Comparison of ENCODE assay signal across 1 cellular context in the genomic region with DNA sequence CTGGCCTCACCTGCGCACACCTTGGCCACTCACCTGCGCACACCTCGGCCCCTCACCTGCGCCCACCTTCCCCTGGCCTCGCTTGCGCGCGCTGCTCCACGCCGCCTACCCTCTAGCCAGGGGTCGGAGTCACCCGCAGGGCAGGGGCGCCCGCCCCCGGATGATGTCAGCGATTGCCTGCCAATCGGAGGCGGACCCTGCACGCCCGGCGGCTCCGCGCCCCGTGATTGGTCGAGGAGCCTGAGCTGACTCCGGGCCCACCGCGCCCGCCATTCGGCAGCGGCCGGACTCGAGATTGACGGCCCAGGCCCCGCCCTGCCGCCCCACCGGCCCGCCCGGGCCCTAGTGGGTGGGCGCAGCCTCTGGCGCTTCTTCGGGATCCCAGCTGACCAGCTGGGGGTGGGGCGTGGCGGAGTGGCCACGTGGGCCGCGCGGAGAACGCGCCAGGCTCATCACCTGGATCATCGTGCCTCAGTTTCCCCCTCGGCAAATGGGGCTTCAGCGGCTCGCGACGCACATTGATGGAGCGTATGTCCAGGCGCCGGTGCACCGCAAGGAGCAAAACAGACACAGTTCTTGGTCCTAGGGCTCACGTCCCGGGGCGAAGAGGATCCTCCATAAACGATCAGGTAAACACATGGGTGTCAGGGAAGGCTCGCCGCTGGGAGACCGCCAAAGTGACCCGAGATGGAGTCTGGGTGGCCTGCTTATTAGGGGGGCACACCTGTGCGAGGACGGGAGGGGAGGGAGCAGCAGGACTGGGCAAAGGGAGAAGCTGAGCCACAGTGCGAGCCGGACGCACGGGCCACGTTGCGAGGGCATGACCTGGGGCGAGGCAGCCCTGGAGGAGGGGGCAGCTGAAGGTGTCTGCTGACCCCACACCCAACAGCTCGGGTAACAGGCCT.
A peak's percentile ranks its signal among the peaks of the same experiment; 100 is the strongest.
TF ChIP-seq lines count a peak whose summit lies in the region.

A gene with protein sequence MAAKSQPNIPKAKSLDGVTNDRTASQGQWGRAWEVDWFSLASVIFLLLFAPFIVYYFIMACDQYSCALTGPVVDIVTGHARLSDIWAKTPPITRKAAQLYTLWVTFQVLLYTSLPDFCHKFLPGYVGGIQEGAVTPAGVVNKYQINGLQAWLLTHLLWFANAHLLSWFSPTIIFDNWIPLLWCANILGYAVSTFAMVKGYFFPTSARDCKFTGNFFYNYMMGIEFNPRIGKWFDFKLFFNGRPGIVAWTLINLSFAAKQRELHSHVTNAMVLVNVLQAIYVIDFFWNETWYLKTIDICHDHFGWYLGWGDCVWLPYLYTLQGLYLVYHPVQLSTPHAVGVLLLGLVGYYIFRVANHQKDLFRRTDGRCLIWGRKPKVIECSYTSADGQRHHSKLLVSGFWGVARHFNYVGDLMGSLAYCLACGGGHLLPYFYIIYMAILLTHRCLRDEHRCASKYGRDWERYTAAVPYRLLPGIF (minus strand): TSS at position 137 of the 905 bp plus-strand sequence. CDS start 3,441 bp downstream, outside the sequence.

TF ChIP-seq in HepG2, 621 proteins besides CTCF, POLR2A, EP300 and RAD21 (continued from another document and continues in another):
- TF ChIP-seq ZBTB49 (CRISPR knock-in tag; IDR thresholded peaks at IDR 0.05; ENCODE audit: borderline replicate concordance) (0 out of 2 replicates have a peak, but pooled peaks have one; percentile 18), WIZ (CRISPR knock-in tag; IDR thresholded peaks at IDR 0.05) (peak; percentile 66; the same call in 1 of the 2 replicates), PHF20 (CRISPR knock-in tag; IDR thresholded peaks at IDR 0.05) (peak; percentile 56), NCOA2 (CRISPR knock-in tag; IDR thresholded peaks at IDR 0.05) (peak; percentile 15), ZNF121 (CRISPR knock-in tag; IDR thresholded peaks at IDR 0.05) (no peak; the same call in 1 of the 2 replicates), SIX1 (CRISPR knock-in tag; IDR thresholded peaks at IDR 0.05; ENCODE audit: borderline replicate concordance) (no peak), GATAD2A (CRISPR knock-in tag; IDR thresholded peaks at IDR 0.05) (0 out of 2 replicates have a peak, but pooled peaks have one; percentile 28), ZNF484 (CRISPR knock-in tag; IDR thresholded peaks at IDR 0.05; ENCODE audit: borderline replicate concordance, low read depth) (no peak), ZNF251 (CRISPR knock-in tag; IDR thresholded peaks at IDR 0.05) (no peak), ZNF83 (CRISPR knock-in tag; IDR thresholded peaks at IDR 0.05; ENCODE audit: borderline replicate concordance) (0 out of 2 replicates have a peak, but pooled peaks have one; percentile 43), SAP130 (CRISPR knock-in tag; IDR thresholded peaks at IDR 0.05; ENCODE audit: low read depth) (peak; percentile 99), ZSCAN21 (CRISPR knock-in tag; IDR thresholded peaks at IDR 0.05; ENCODE audit: borderline replicate concordance) (peak; percentile 70; the same call in 1 of the 2 replicates), ATAD3A (CRISPR knock-in tag; IDR thresholded peaks at IDR 0.05) (no peak), ZNF788 (CRISPR knock-in tag; IDR thresholded peaks at IDR 0.05; ENCODE audit: borderline replicate concordance) (peak; percentile 58; the same call in 1 of the 2 replicates), ZNF772 (CRISPR knock-in tag; IDR thresholded peaks at IDR 0.05) (no peak; the same call in 1 of the 2 replicates), REST (IDR thresholded peaks at IDR 0.05; ENCODE audit: borderline replicate concordance in 1 of 2, low read depth in 1 of 2, low read length in 2 of 2) (peak in 1 of 2 experiments; percentile 12; a peak in 1 of 4 replicates), U2AF2 (IDR thresholded peaks at IDR 0.05; ENCODE audit: low read depth, low read length) (no peak), ZNF775 (CRISPR knock-in tag; IDR thresholded peaks at IDR 0.05; ENCODE audit: borderline replicate concordance) (peak; percentile 86; the same call in 1 of the 2 replicates), PCBP2 (optimal IDR thresholded peaks at IDR 0.05; ENCODE audit: low read depth, low read length, poor library complexity, severe bottlenecking) (no peak), THAP9 (CRISPR knock-in tag; IDR thresholded peaks at IDR 0.05; ENCODE audit: borderline replicate concordance) (no peak), REL (CRISPR knock-in tag; conservative IDR thresholded peaks at IDR 0.05) (peak; percentile 83), LRRFIP1 (CRISPR knock-in tag; conservative IDR thresholded peaks at IDR 0.05) (no peak), NKX3-1 (CRISPR knock-in tag; IDR thresholded peaks at IDR 0.05) (0 out of 2 replicates have a peak, but pooled peaks have one; percentile 16), MTA1 (CRISPR knock-in tag; IDR thresholded peaks at IDR 0.05; ENCODE audit: borderline replicate concordance) (peak; percentile 32; the same call in 1 of the 2 replicates), NONO (IDR thresholded peaks at IDR 0.05) (no peak), NONO (CRISPR knock-in tag; conservative IDR thresholded peaks at IDR 0.05) (peak; percentile 75), ZBTB1 (CRISPR knock-in tag; IDR thresholded peaks at IDR 0.05; ENCODE audit: borderline replicate concordance) (no peak)
- TF ChIP-seq, protein P1, sequence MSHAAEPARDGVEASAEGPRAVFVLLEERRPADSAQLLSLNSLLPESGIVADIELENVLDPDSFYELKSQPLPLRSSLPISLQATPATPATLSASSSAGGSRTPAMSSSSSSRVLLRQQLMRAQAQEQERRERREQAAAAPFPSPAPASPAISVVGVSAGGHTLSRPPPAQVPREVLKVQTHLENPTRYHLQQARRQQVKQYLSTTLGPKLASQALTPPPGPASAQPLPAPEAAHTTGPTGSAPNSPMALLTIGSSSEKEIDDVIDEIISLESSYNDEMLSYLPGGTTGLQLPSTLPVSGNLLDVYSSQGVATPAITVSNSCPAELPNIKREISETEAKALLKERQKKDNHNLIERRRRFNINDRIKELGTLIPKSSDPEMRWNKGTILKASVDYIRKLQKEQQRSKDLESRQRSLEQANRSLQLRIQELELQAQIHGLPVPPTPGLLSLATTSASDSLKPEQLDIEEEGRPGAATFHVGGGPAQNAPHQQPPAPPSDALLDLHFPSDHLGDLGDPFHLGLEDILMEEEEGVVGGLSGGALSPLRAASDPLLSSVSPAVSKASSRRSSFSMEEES (CRISPR knock-in tag; IDR thresholded peaks at IDR 0.05), result peak; percentile 75
- TF ChIP-seq, protein P2, sequence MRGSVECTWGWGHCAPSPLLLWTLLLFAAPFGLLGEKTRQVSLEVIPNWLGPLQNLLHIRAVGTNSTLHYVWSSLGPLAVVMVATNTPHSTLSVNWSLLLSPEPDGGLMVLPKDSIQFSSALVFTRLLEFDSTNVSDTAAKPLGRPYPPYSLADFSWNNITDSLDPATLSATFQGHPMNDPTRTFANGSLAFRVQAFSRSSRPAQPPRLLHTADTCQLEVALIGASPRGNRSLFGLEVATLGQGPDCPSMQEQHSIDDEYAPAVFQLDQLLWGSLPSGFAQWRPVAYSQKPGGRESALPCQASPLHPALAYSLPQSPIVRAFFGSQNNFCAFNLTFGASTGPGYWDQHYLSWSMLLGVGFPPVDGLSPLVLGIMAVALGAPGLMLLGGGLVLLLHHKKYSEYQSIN (CRISPR knock-in tag; IDR thresholded peaks at IDR 0.05; ENCODE audit: borderline replicate concordance), result no peak
- TF ChIP-seq, protein P3, sequence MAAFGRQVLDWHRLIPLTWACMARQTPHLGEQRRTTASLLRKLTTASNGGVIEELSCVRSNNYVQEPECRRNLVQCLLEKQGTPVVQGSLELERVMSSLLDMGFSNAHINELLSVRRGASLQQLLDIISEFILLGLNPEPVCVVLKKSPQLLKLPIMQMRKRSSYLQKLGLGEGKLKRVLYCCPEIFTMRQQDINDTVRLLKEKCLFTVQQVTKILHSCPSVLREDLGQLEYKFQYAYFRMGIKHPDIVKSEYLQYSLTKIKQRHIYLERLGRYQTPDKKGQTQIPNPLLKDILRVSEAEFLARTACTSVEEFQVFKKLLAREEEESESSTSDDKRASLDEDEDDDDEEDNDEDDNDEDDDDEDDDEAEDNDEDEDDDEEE (CRISPR knock-in tag; IDR thresholded peaks at IDR 0.05), result peak; percentile 95; the same call in 1 of the 2 replicates
- TF ChIP-seq, protein P4, sequence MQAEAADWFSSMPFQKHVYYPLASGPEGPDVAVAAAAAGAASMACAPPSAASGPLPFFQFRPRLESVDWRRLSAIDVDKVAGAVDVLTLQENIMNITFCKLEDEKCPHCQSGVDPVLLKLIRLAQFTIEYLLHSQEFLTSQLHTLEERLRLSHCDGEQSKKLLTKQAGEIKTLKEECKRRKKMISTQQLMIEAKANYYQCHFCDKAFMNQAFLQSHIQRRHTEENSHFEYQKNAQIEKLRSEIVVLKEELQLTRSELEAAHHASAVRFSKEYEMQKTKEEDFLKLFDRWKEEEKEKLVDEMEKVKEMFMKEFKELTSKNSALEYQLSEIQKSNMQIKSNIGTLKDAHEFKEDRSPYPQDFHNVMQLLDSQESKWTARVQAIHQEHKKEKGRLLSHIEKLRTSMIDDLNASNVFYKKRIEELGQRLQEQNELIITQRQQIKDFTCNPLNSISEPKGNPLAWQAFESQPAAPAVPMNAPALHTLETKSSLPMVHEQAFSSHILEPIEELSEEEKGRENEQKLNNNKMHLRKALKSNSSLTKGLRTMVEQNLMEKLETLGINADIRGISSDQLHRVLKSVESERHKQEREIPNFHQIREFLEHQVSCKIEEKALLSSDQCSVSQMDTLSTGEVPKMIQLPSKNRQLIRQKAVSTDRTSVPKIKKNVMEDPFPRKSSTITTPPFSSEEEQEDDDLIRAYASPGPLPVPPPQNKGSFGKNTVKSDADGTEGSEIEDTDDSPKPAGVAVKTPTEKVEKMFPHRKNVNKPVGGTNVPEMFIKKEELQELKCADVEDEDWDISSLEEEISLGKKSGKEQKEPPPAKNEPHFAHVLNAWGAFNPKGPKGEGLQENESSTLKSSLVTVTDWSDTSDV (CRISPR knock-in tag; IDR thresholded peaks at IDR 0.05), result no peak; the same call in 1 of the 2 replicates
